ENCODE assay signal across 9 cellular contexts in the genomic region with DNA sequence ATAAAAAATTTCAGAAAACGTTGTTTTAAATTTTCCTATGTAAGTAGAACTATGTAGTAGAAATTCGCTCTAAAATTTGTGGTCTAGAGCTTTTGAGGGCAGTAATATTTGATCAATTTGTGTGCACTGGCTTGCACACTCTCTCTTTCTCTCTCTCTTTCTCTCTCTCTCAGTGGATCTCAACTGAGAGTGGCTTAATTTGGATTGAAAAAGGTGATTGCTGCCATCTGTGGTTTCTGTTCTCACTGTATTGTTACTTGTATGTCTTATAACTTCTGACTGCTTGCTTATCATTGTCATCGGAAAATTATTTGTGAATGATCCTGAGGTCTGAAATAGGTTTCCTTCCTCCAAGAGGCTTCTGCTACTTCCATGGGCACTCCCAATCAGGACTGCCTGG.
"Had no signal": no experiment of that assay in that cellular context is flagged by ENCODE, and none has a peak within 500 bp of the region (broad histone marks: within the 10 kb centered on the region; RNA-seq: fewer than 3 reads in every experiment).

No MANE protein-coding gene starts in this region.

- H3K9me3 ChIP-seq: HAP-1 had no signal

- H3K27ac Mint-ChIP-seq: IgD-negative memory B cell had no signal

- H3K9ac ChIP-seq: GM23248, KMS-11 had no signal

- H3K4me3 ChIP-seq: GM23248, HAP-1 had no signal

- DNase-seq: GM23248, Karpas-422, KBM-7 had no signal

- H3K4me2 ChIP-seq: KMS-11 had no signal

- H3K27me3 Mint-ChIP-seq: IgD-negative memory B cell had no signal

- H3K4me1 Mint-ChIP-seq: IgD-negative memory B cell had no signal

- ATAC-seq: HCT116, HepG2 had no signal

- H3K4me3 Mint-ChIP-seq: IgD-negative memory B cell had no signal

- H3K4me1 ChIP-seq: HAP-1 had no signal

- H3K36me3 Mint-ChIP-seq: IgD-negative memory B cell had no signal

- H3K36me3 ChIP-seq: HAP-1 had no signal

- H2AFZ ChIP-seq: GM23248 had no signal

- H3K27ac ChIP-seq: GM23248, HL-60, KMS-11 had no signal
